Comparison of ENCODE assay signal across 12 cellular contexts in the genomic region with DNA sequence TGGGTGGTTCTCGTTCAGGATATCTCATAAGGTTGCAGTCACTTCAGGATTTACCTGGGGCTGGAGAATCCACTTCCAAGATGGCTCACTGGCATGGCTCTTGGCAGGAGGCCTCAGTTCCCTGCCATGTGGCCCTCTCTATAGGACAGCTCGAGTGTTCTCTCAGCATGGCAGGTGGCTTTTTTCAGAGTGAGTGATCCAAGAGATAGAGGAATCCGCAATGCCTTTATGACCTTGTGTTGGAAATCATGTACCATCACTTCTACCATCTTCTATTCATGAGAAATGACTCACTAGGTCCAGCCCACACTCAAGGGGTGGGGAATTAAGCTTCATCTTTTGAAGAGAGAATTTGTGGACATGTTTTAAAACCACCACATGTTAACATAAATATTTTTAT. TPM values are rescaled to one million over a fixed set of nuclear protein-coding genes. Genes with fewer than 3 reads are reported as not detected.
A peak's percentile ranks its signal among the peaks of the same experiment; 100 is the strongest.
DNase-seq lines count a peak whose midpoint lies in the region; ATAC-seq and TF ChIP-seq lines count a peak whose summit lies in the region.
"Had no signal": no experiment of that assay in that cellular context is flagged by ENCODE, and none has a peak within 500 bp of the region (broad histone marks: within the 10 kb centered on the region; RNA-seq: fewer than 3 reads in every experiment).

No MANE protein-coding gene starts in this region.

- 54% methylated on average over 3 of the region's 3 CpGs for WGBS in prostate gland

- H3K36me3 ChIP-seq in CD8-positive, alpha-beta T cell (ENCODE audit: insufficient read depth, low read length) = no peaks in the 10 kb centered on the region
- H3K36me3 ChIP-seq in prostate gland = no peaks in the 10 kb centered on the region
- H3K36me3 ChIP-seq: esophagus squamous epithelium had no signal

- H3K27ac ChIP-seq in CD8-positive, alpha-beta T cell (ENCODE audit: low read depth, low read length) = peak overlapping the region; percentile 35
- no peak overlapping the region for H3K27ac ChIP-seq in prostate gland
- H3K27ac ChIP-seq: GM23248 had no signal

- peak overlapping the region; percentile 96 for H3K27ac Mint-ChIP-seq in CD8-positive, alpha-beta T cell
- H3K27ac Mint-ChIP-seq in activated T-cell treated with anti-CD3 and anti-CD28 coated beads, Interleukin-2, amount 50 U/mL, for 72 hours = peak overlapping the region; percentile 95

- no peak for ATAC-seq in CD8-positive, alpha-beta T cell
- peak; percentile 83 to 85 for ATAC-seq in activated T-cell treated with anti-CD3 and anti-CD28 coated beads, Interleukin-2, amount 50 U/mL, for 72 hours (replicated peaks in 1 of 2)

- H3K4me3 Mint-ChIP-seq in CD8-positive, alpha-beta T cell = peak overlapping the region; percentile 53
- H3K4me3 Mint-ChIP-seq in activated T-cell treated with anti-CD3 and anti-CD28 coated beads, Interleukin-2, amount 50 U/mL, for 72 hours = peak overlapping the region; percentile 73 to 75

- no peaks in the 10 kb centered on the region for H3K9me3 Mint-ChIP-seq in CD8-positive, alpha-beta T cell
- peaks cover 0 to 1% of the 10 kb centered on the region in 2 donors for H3K9me3 Mint-ChIP-seq in activated T-cell treated with anti-CD3 and anti-CD28 coated beads, Interleukin-2, amount 50 U/mL, for 72 hours

- H3K4me1 ChIP-seq in CD8-positive, alpha-beta T cell (ENCODE audit: insufficient read depth, low read length) = peaks cover 58% of the 10 kb centered on the region
- H3K4me1 ChIP-seq in prostate gland (replicated peaks) = no peaks in the 10 kb centered on the region

- no peaks in the 10 kb centered on the region for H3K9me3 ChIP-seq in CD8-positive, alpha-beta T cell (ENCODE audit: low read length)
- H3K9me3 ChIP-seq in prostate gland = no peaks in the 10 kb centered on the region
- H3K9me3 ChIP-seq: esophagus squamous epithelium had no signal

- intact Hi-C loops in CD8-positive, alpha-beta T cell (cut with DNase I, micrococcal nuclease) = loop anchor here in 1 of 2 experiments (5.0 kb wide), 1 partner anchor 49 kb away; no protein-coding TSS in a partner anchor
- intact Hi-C loops in prostate gland (cut with DNase I) = no loop called here

- POLR2A ChIA-PET in CD8-positive, alpha-beta T cell (lab: Charles Lee) = interaction anchor here (1.0 to 1.5 kb wide), 2 partner anchors 19 to 37 kb away, joined by 3 read pairs; no protein-coding TSS in a partner anchor

- H3K27me3 Mint-ChIP-seq in CD8-positive, alpha-beta T cell (ENCODE audit: low read depth) = no peaks in the 10 kb centered on the region
- H3K27me3 Mint-ChIP-seq in activated T-cell treated with anti-CD3 and anti-CD28 coated beads, Interleukin-2, amount 50 U/mL, for 72 hours (ENCODE audit: low read depth) = no peaks in the 10 kb centered on the region

- peaks cover 45% of the 10 kb centered on the region for H3K36me3 Mint-ChIP-seq in CD8-positive, alpha-beta T cell
- peaks cover 13 to 37% of the 10 kb centered on the region in 2 donors for H3K36me3 Mint-ChIP-seq in activated T-cell treated with anti-CD3 and anti-CD28 coated beads, Interleukin-2, amount 50 U/mL, for 72 hours (ENCODE audit: insufficient read depth in 2 of 2)

- no peak overlapping the region for H3K4me3 ChIP-seq in CD8-positive, alpha-beta T cell (ENCODE audit: low read depth, low read length)
- H3K4me3 ChIP-seq in prostate gland = no peak overlapping the region
- H3K4me3 ChIP-seq: esophagus squamous epithelium, GM23248 had no signal

- no peak for DNase-seq in CD8-positive, alpha-beta T cell
- DNase-seq in NAMALWA (ENCODE audit: low spot score) = peak; percentile 45
- peak; percentile 57 to 62 for DNase-seq in activated T-cell treated with anti-CD3 and anti-CD28 coated beads, Interleukin-2, amount 50 U/mL, for 72 hours
- peak; percentile 73 for DNase-seq in stimulated activated CD4-positive, alpha-beta T cell treated with anti-CD3 and anti-CD28 coated beads, Interleukin-15, amount 100 ng/mL, for 24 hours
- no peak for DNase-seq in prostate gland (ENCODE audit: low spot score)
- DNase-seq in globus pallidus (ENCODE audit: low spot score) = no peak
- no peak for DNase-seq in GM10266 (ENCODE audit: extremely low spot score)
- no peak for DNase-seq in KG1 (lab: John Stamatoyannopoulos, UW)
- DNase-seq: esophagus squamous epithelium, GM23248, NCI-H1092, T1000 had no signal

- H3K27me3 ChIP-seq in CD8-positive, alpha-beta T cell (ENCODE audit: insufficient read depth, low read length) = no peaks in the 10 kb centered on the region
- H3K27me3 ChIP-seq in prostate gland (replicated peaks; ENCODE audit: insufficient read depth) = peaks cover 3% of the 10 kb centered on the region

- TF ChIP-seq CTCF in CD8-positive, alpha-beta T cell (IDR thresholded peaks at IDR 0.05) = no peak
- TF ChIP-seq CTCF in prostate gland (IDR thresholded peaks at IDR 0.05) = no peak
- no peak for TF ChIP-seq CTCF in GM10266 (IDR thresholded peaks at IDR 0.05; ENCODE audit: control insufficient read depth, insufficient read depth, low read depth, missing control alignments)

- TF ChIP-seq POLR2A in prostate gland (IDR thresholded peaks at IDR 0.05) = no peak

- H3K4me1 Mint-ChIP-seq in CD8-positive, alpha-beta T cell (ENCODE audit: low read depth) = peaks cover 85% of the 10 kb centered on the region
- peaks cover 99% of the 10 kb centered on the region for H3K4me1 Mint-ChIP-seq in activated T-cell treated with anti-CD3 and anti-CD28 coated beads, Interleukin-2, amount 50 U/mL, for 72 hours (ENCODE audit: low read depth)

- CTCF ChIA-PET in CD8-positive, alpha-beta T cell (lab: Charles Lee) = interaction anchor here (0.5 to 1.7 kb wide), 5 partner anchors 14 to 51 kb away, joined by 3 to 4 read pairs (median 3); no protein-coding TSS in a partner anchor

RNA-seq across cellular contexts. Expression of a gene that starts 37.8 kb away (rescaled TPM):
- 100 to 1,000 TPM; 128 to 129 TPM for total RNA-seq in CD8-positive, alpha-beta T cell
- total RNA-seq in activated T-cell treated with anti-CD3 and anti-CD28 coated beads, Interleukin-2, amount 50 U/mL, for 72 hours = 100 to 1,000 TPM; 143 to 184 TPM
- 1 to 10 TPM; 1.3 to 1.9 TPM for total RNA-seq in prostate gland
- total RNA-seq: GM23248 had no signal

Comparison
In these comparisons a context has a peak if more than half of its experiments do, and no peak if none do; other contexts are left out.
1. DNase-seq: peak in NAMALWA (single experiment), activated T-cell treated with anti-CD3 and anti-CD28 coated beads, Interleukin-2, amount 50 U/mL, for 72 hours (2 of 2) and stimulated activated CD4-positive, alpha-beta T cell treated with anti-CD3 and anti-CD28 coated beads, Interleukin-15, amount 100 ng/mL, for 24 hours (single experiment); none in CD8-positive, alpha-beta T cell (0 of 7), prostate gland (single experiment), globus pallidus (single experiment), GM10266 (single experiment) and KG1 (single experiment).
2. RNA of a gene that starts 37.8 kb away (total RNA-seq): 143 to 184 TPM in activated T-cell treated with anti-CD3 and anti-CD28 coated beads, Interleukin-2, amount 50 U/mL, for 72 hours and 128 to 129 TPM in CD8-positive, alpha-beta T cell; 1.3 to 1.9 TPM in prostate gland; every median in the first group is over 10 times any median in the second.